Comparison of ENCODE assay signal across 11 cellular contexts in the genomic region with DNA sequence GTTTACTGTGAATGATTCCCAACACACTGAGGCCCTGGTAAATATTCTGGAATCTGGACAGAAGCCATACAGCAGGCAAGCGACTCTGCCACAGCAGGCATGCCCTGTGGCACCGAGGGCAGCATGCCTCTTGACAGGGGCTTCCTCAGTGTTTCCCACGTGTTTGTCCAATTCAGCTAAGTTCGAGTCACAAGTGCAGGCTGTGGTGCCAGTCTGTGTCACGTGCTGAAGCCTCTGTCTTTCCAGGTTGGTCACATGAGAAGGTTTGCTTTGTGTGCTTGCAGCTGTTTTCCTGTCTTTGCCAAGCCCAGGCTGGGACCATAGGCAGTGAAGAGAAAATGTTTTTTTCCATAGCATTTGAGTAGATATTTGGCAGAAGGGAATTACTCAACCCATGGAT. TPM values are rescaled to one million over a fixed set of nuclear protein-coding genes. Genes with fewer than 3 reads are reported as not detected.
DNase-seq lines count a peak whose midpoint lies in the region; ATAC-seq and TF ChIP-seq lines count a peak whose summit lies in the region.
"Had no signal": no experiment of that assay in that cellular context is flagged by ENCODE, and none has a peak within 500 bp of the region (broad histone marks: within the 10 kb centered on the region; RNA-seq: fewer than 3 reads in every experiment).

No MANE protein-coding gene starts in this region.

- ATAC-seq in heart left ventricle: peak; percentile 5 to 54 (median 24)
- ATAC-seq: K562 had no signal

- in situ Hi-C loops in HAP-1 (cut with MboI; ENCODE audit: low sequenced_read_pairs): no loop called here
- in situ Hi-C loops in GM23248 (cut with MboI): no loop called here

- no peak for TF ChIP-seq POLR2A in heart left ventricle (IDR thresholded peaks at IDR 0.05)

- H3K27ac ChIP-seq in heart left ventricle: peak overlapping the region; percentile 85 to 99 (median 96)
- no peak overlapping the region for H3K27ac ChIP-seq in GM23248

- no peak overlapping the region for H2AFZ ChIP-seq in GM23248

- H3K4me2 ChIP-seq in GM23248 (ENCODE audit: unreplicated experiment): no peak overlapping the region

- H3K36me3 ChIP-seq in heart left ventricle: peaks cover 0 to 12% (median 0%) of the 10 kb centered on the region in 9 donors
- H3K36me3 ChIP-seq in HAP-1 (replicated peaks): no peaks in the 10 kb centered on the region
- no peaks in the 10 kb centered on the region for H3K36me3 ChIP-seq in GM23248 (ENCODE audit: low read depth)

- H3F3A ChIP-seq in GM23248 (ENCODE audit: insufficient read depth): no peaks in the 10 kb centered on the region

- WGBS in heart left ventricle, 4 donors: 7 to 35% (median 27%) methylated on average over 5 of the region's 5 CpGs
- 20 to 24% methylated on average over 5 of the region's 5 CpGs for WGBS in GM23248 (ENCODE audit: low coverage in 1 of 2, low lambda C conversion rate in 2 of 2, missing lambda C conversion rate in 2 of 2), 2 experiments

- H4K20me1 ChIP-seq in GM23248 (ENCODE audit: insufficient read depth): no peaks in the 10 kb centered on the region

- H3K9me2 ChIP-seq in GM23248 (ENCODE audit: insufficient read depth): no peaks in the 10 kb centered on the region

- H3K9me3 ChIP-seq in heart left ventricle (no peaks in the 10 kb centered on the region), HAP-1 (no peaks in the 10 kb centered on the region), GM23248 (ENCODE audit: low read depth) (no peaks in the 10 kb centered on the region)

- H3K27me3 ChIP-seq in heart left ventricle (no peaks in the 10 kb centered on the region), HAP-1 (ENCODE audit: low read depth) (no peaks in the 10 kb centered on the region), GM23248 (replicated peaks; ENCODE audit: insufficient read depth) (0 out of 2 replicates have a peak, but pooled peaks cover 6% of the 10 kb centered on the region)

- intact Hi-C loops in heart left ventricle (cut with DNase I): loop anchor here in 5 of 10 donors (5.0 to 10.0 kb wide), 6 partner anchors 46 to 476 kb away; a partner anchor contains a TSS
- intact Hi-C loops in posterior cingulate gyrus (cut with DNase I): loop anchor here (5.0 kb wide), 2 partner anchors 156 to 181 kb away; no protein-coding TSS in a partner anchor

- no peak for TF ChIP-seq CTCF in heart left ventricle (IDR thresholded peaks at IDR 0.05)
- no peak for TF ChIP-seq CTCF in GM10266 (IDR thresholded peaks at IDR 0.05; ENCODE audit: control insufficient read depth, insufficient read depth, low read depth, missing control alignments)

- no peak overlapping the region for H3K9ac ChIP-seq in GM23248

- H3K79me2 ChIP-seq in GM23248 (ENCODE audit: insufficient read depth): no peaks in the 10 kb centered on the region

- peaks cover 3 to 43% (median 28%) of the 10 kb centered on the region in 12 donors for H3K4me1 ChIP-seq in heart left ventricle
- peaks cover 27% of the 10 kb centered on the region for H3K4me1 ChIP-seq in HAP-1
- peaks cover 8% of the 10 kb centered on the region; the same call in 1 of the 2 replicates for H3K4me1 ChIP-seq in GM23248 (ENCODE audit: insufficient read depth)

- DNase-seq in COLO668 (lab: John Stamatoyannopoulos, UW; ENCODE audit: unreplicated experiment) (peak; percentile 54), NCI-H446 treated with DMSO at 0.1 percent for 48 hours (lab: John Stamatoyannopoulos, UW) (peak; percentile 36), heart left ventricle (peak; percentile 61 to 84 (median 69)), posterior cingulate gyrus (peak; percentile 43 to 93 (median 68)), GM10266 (ENCODE audit: extremely low spot score) (no peak), HAP-1 (ENCODE audit: low spot score in 2 of 2) (no peak), AG08396 (ENCODE audit: low spot score) (no peak), GM23248 (no peak)
- DNase-seq: islet precursor cell had no signal

- H3K4me3 ChIP-seq in heart left ventricle (no peak overlapping the region), HAP-1 (no peak overlapping the region), GM23248 (no peak overlapping the region)
- H3K4me3 ChIP-seq: K562 had no signal

RNA-seq across cellular contexts. Expression of a gene that starts 2.4 kb away (rescaled TPM):
- 10 to 100 TPM; 12.5 to 31.1 (median 21.5) TPM for total RNA-seq in heart left ventricle
- polyA plus RNA-seq in heart left ventricle (10 to 100 TPM; 10.5 to 17.7 TPM), GM23248 (2016; fragmentation: Nextera tagmentation; extraction: Ambion mirVana) (5.9 TPM in 2 replicates)
- total RNA-seq in GM23248 (2014; rRNA removed; shearing (Covaris generic)): 4.1 and 16.8 TPM in 2 replicates

RNA-seq across cellular contexts. Expression of a gene that starts 26.1 kb away (rescaled TPM):
- total RNA-seq in heart left ventricle: 10 to 100 TPM in 1 of 9 donors, 1 to 10 TPM in 8; 1.7 to 17.9 (median 4.7) TPM
- 1 to 10 TPM; 1.8 to 2.6 TPM for polyA plus RNA-seq in heart left ventricle
- total RNA-seq in GM23248 (2014; rRNA removed; shearing (Covaris generic)): 0.32 TPM in 1 of 2 replicates, not detected in the other
- polyA plus RNA-seq in GM23248 (2016; fragmentation: Nextera tagmentation; extraction: Ambion mirVana): 0.46 and 0.53 TPM in 2 replicates
- total RNA-seq: Daoy, K562 had no signal
- polyA plus RNA-seq: K562 had no signal

Comparison
In these comparisons a context has a peak if more than half of its experiments do, and no peak if none do; other contexts are left out.
1. DNase-seq: peak in COLO668 (single experiment), NCI-H446 treated with DMSO at 0.1 percent for 48 hours (single experiment), heart left ventricle (5 of 5) and posterior cingulate gyrus (10 of 10); none in GM10266 (single experiment), HAP-1 (0 of 2), AG08396 (single experiment) and GM23248 (single experiment).